In genomic region chr3:126752303-126753190, GRCh38 we compare ENCODE assay signal across 1 cellular context.
TF ChIP-seq lines count a peak whose summit lies in the region.

No MANE protein-coding gene starts in this region.

TF ChIP-seq in H1, 55 proteins besides CTCF, POLR2A, EP300 and RAD21 (continued from another document):
- TF ChIP-seq CHD7 (IDR thresholded peaks at IDR 0.05; ENCODE audit: insufficient replicate concordance, low read length), result no peak
- peak; percentile 81 for TF ChIP-seq ATF2 (IDR thresholded peaks at IDR 0.05; ENCODE audit: low read length)
- no peak for TF ChIP-seq RFX5 (IDR thresholded peaks at IDR 0.05; ENCODE audit: borderline replicate concordance, low read depth, low read length)
- TF ChIP-seq PHF8 (conservative IDR thresholded peaks at IDR 0.05; ENCODE audit: low read depth, low read length), result no peak
- peak in 1 of 2 experiments; percentile 78; a peak in 1 of 4 replicates for TF ChIP-seq SIN3A (conservative IDR thresholded peaks at IDR 0.05 in 1 of 2, IDR thresholded peaks at IDR 0.05 in 1 of 2; ENCODE audit: low read depth in 1 of 2, low read length in 2 of 2)
- 0 out of 2 replicates have a peak, but pooled peaks have one; percentile 10 for TF ChIP-seq E2F6 (IDR thresholded peaks at IDR 0.05)
- 0 out of 2 replicates have a peak, but pooled peaks have one; percentile 24 for TF ChIP-seq KDM5A (IDR thresholded peaks at IDR 0.05; ENCODE audit: low read length)
- TF ChIP-seq SP1 (IDR thresholded peaks at IDR 0.05; ENCODE audit: low read depth, low read length), result 0 out of 2 replicates have a peak, but pooled peaks have one; percentile 12
- TF ChIP-seq SAP30 (IDR thresholded peaks at IDR 0.05; ENCODE audit: insufficient read depth, insufficient replicate concordance, low read length), result no peak
- 0 out of 2 replicates have a peak, but pooled peaks have one; percentile 65 for TF ChIP-seq GABPA (IDR thresholded peaks at IDR 0.05; ENCODE audit: borderline replicate concordance, insufficient read depth, low read length)
- TF ChIP-seq USF2 (IDR thresholded peaks at IDR 0.05; ENCODE audit: low read length), result 0 out of 2 replicates have a peak, but pooled peaks have one; percentile 7
- TF ChIP-seq POLR2AphosphoS5 (IDR thresholded peaks at IDR 0.05; ENCODE audit: low read depth, low read length), result no peak
- TF ChIP-seq SIRT6 (IDR thresholded peaks at IDR 0.05; ENCODE audit: low read length), result no peak
- no peak for TF ChIP-seq TCF12 (IDR thresholded peaks at IDR 0.05; ENCODE audit: low read depth, low read length)
- no peak for TF ChIP-seq ATF3 (IDR thresholded peaks at IDR 0.05; ENCODE audit: insufficient read depth, low read depth, low read length)
- peak; percentile 49; the same call in 1 of the 2 replicates for TF ChIP-seq JUND (IDR thresholded peaks at IDR 0.05; ENCODE audit: low read length)
- TF ChIP-seq CHD2 (IDR thresholded peaks at IDR 0.05; ENCODE audit: low read length), result peak; percentile 28; the same call in 1 of the 2 replicates
- TF ChIP-seq BACH1 (IDR thresholded peaks at IDR 0.05; ENCODE audit: low read length), result no peak
